In the genomic region with DNA sequence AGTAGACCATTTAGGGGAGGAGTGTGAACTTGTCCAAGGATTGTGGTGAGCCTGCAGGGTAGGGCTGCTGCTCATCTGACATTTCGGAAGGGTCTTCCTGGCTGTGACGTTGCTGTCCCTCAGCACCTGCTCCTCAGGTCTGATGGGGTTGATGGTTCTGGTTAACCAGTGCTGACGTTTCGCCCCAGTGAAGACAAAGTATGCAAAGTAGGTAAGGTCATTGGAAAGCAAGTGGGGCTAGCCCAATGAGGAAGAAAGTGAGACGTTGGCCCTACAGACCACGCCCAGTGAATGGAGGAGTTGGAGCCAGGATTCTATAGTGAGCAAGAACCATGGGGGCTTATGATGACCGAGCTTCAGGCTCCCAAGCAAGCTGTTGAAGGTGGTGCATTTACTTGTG, we compare ENCODE assay signal across 12 cellular contexts. TPM values are rescaled to one million over a fixed set of nuclear protein-coding genes. Genes with fewer than 3 reads are reported as not detected.
DNase-seq lines count a peak whose midpoint lies in the region; ATAC-seq, FAIRE-seq and TF ChIP-seq lines count a peak whose summit lies in the region.
"Had no signal": no experiment of that assay in that cellular context is flagged by ENCODE, and none has a peak within 500 bp of the region (broad histone marks: within the 10 kb centered on the region; RNA-seq: fewer than 3 reads in every experiment).

No MANE protein-coding gene starts in this region.

- no peaks in the 10 kb centered on the region for H3K27me3 Mint-ChIP-seq in stimulated activated naive B cell treated with anti-CD40 and anti-IgM and Interleukin-4, amounts not matched to agents 10 μg/mL and 1 μg/mL and 100 μg/mL, for 72 hours

- FAIRE-seq in GM19239 (lab: Jason Lieb, UNC), result peak; percentile 73
- FAIRE-seq: GM12892 had no signal

- intact Hi-C loops in breast epithelium (cut with DNase I; ENCODE audit: low total_unique reads), result loop anchor here (10.0 kb wide), 1 partner anchor 174 kb away; a partner anchor contains a TSS
- intact Hi-C loops in testis (cut with DNase I; ENCODE audit: low total_unique reads), result no loop called here

- peak overlapping the region; percentile 92 for H3K27ac Mint-ChIP-seq in stimulated activated naive B cell treated with anti-CD40 and anti-IgM and Interleukin-4, amounts not matched to agents 10 μg/mL and 1 μg/mL and 100 μg/mL, for 72 hours

- H3K4me3 Mint-ChIP-seq in stimulated activated naive B cell treated with anti-CD40 and anti-IgM and Interleukin-4, amounts not matched to agents 10 μg/mL and 1 μg/mL and 100 μg/mL, for 72 hours, result peak overlapping the region; percentile 72 to 77

- peaks cover 4% of the 10 kb centered on the region in 2 donors for H3K9me3 Mint-ChIP-seq in stimulated activated naive B cell treated with anti-CD40 and anti-IgM and Interleukin-4, amounts not matched to agents 10 μg/mL and 1 μg/mL and 100 μg/mL, for 72 hours

- H3K27ac ChIP-seq in breast epithelium, result no peak overlapping the region
- no peak overlapping the region for H3K27ac ChIP-seq in testis
- H3K27ac ChIP-seq: epithelial cell of prostate, upper lobe of left lung had no signal

- H3K27me3 ChIP-seq in breast epithelium, result no peaks in the 10 kb centered on the region
- H3K27me3 ChIP-seq in testis, result no peaks in the 10 kb centered on the region
- H3K27me3 ChIP-seq: upper lobe of left lung had no signal

- H3K4me1 ChIP-seq in breast epithelium (no peaks in the 10 kb centered on the region), testis (no peaks in the 10 kb centered on the region)

- no peak for TF ChIP-seq POLR2A in breast epithelium (IDR thresholded peaks at IDR 0.05)
- TF ChIP-seq POLR2A in testis (IDR thresholded peaks at IDR 0.05), result no peak

- H3K9me3 ChIP-seq in breast epithelium (no peaks in the 10 kb centered on the region), testis (no peaks in the 10 kb centered on the region)
- H3K9me3 ChIP-seq: upper lobe of left lung had no signal

- TF ChIP-seq CTCF in breast epithelium (IDR thresholded peaks at IDR 0.05), result no peak
- TF ChIP-seq CTCF in testis (IDR thresholded peaks at IDR 0.05), result no peak

- H3K36me3 ChIP-seq in breast epithelium, result no peaks in the 10 kb centered on the region
- no peaks in the 10 kb centered on the region for H3K36me3 ChIP-seq in testis (ENCODE audit: low read depth, missing control alignments)
- H3K36me3 ChIP-seq: upper lobe of left lung had no signal

- H3K4me3 ChIP-seq in breast epithelium (no peak overlapping the region), testis (no peak overlapping the region)
- H3K4me3 ChIP-seq: upper lobe of left lung had no signal

- ATAC-seq in HG02870 (IDR thresholded peaks at IDR 0.05; ENCODE audit: unreplicated experiment) (peak; percentile 59), HG03575 (IDR thresholded peaks at IDR 0.05; ENCODE audit: extremely low read depth, insufficient number of reproducible peaks, low FRiP score, unreplicated experiment) (peak; percentile 31)
- peak; percentile 81 to 84 for ATAC-seq in stimulated activated naive B cell treated with anti-CD40 and anti-IgM and Interleukin-4, amounts not matched to agents 10 μg/mL and 1 μg/mL and 100 μg/mL, for 72 hours (replicated peaks)

- H3K36me3 Mint-ChIP-seq in stimulated activated naive B cell treated with anti-CD40 and anti-IgM and Interleukin-4, amounts not matched to agents 10 μg/mL and 1 μg/mL and 100 μg/mL, for 72 hours, result peaks cover 4 to 7% of the 10 kb centered on the region in 2 donors

- DNase-seq in GM19239 (ENCODE audit: insufficient read length, low spot score) (no peak), mucosa of gallbladder (ENCODE audit: low spot score) (no peak), breast epithelium (ENCODE audit: low spot score in 2 of 2) (no peak), testis (no peak)
- peak; percentile 70 for DNase-seq in stimulated activated naive B cell treated with anti-CD40 and anti-IgM and Interleukin-4, amounts not matched to agents 10 μg/mL and 1 μg/mL and 100 μg/mL, for 72 hours
- DNase-seq: activated effector memory CD4-positive, alpha-beta T cell treated with Interleukin-2 at 50 U/mL for 16 hours; SIG-M5; upper lobe of left lung had no signal

- 89 to 94% methylated on average over 7 of the region's 7 CpGs for WGBS in testis, 2 donors

- peaks cover 54 to 67% of the 10 kb centered on the region in 2 donors for H3K4me1 Mint-ChIP-seq in stimulated activated naive B cell treated with anti-CD40 and anti-IgM and Interleukin-4, amounts not matched to agents 10 μg/mL and 1 μg/mL and 100 μg/mL, for 72 hours

RNA-seq across cellular contexts. Expression of a gene that starts 33.4 kb away (rescaled TPM):
- 3.3 TPM for total RNA-seq in mucosa of gallbladder
- 1 to 10 TPM; 2.4 to 7.8 (median 4.3) TPM for total RNA-seq in breast epithelium
- total RNA-seq in testis, result 1 to 10 TPM; 3.7 to 7.3 TPM
- polyA plus RNA-seq in testis (ENCODE audit: insufficient read depth, low read depth, low replicate concordance), result 9.3 TPM

Comparison
In these comparisons a context has a peak if more than half of its experiments do, and no peak if none do; other contexts are left out.
1. ATAC-seq: peak in every context shown above with its lines; median percentile 82 in stimulated activated naive B cell treated with anti-CD40 and anti-IgM and Interleukin-4, amounts not matched to agents 10 μg/mL and 1 μg/mL and 100 μg/mL, for 72 hours; 59 in HG02870; 31 in HG03575.